In genomic region chr17:79784353-79785016, GRCh38 we compare ENCODE assay signal across 21 cellular contexts. TPM values are rescaled to one million over a fixed set of nuclear protein-coding genes. Genes with fewer than 3 reads are reported as not detected.
DNase-seq lines count a peak whose midpoint lies in the region; ATAC-seq, FAIRE-seq and TF ChIP-seq lines count a peak whose summit lies in the region.
"Had no signal": no experiment of that assay in that cellular context is flagged by ENCODE, and none has a peak within 500 bp of the region (broad histone marks: within the 10 kb centered on the region; RNA-seq: fewer than 3 reads in every experiment).

No MANE protein-coding gene starts in this region.

- FAIRE-seq in K562 (lab: Jason Lieb, UNC): no peak
- FAIRE-seq: GM12878 had no signal

- no peaks in the 10 kb centered on the region for H3K27me3 ChIP-seq in K562 (ENCODE audit: control insufficient read depth in 2 of 2, insufficient read depth in 2 of 2, low read length in 2 of 2)
- H3K27me3 ChIP-seq in osteoblast (ENCODE audit: insufficient read depth, low read length): peaks cover 19% of the 10 kb centered on the region
- peaks cover 29% of the 10 kb centered on the region for H3K27me3 ChIP-seq in GM23248 (replicated peaks; ENCODE audit: insufficient read depth)

- no peak for TF ChIP-seq EP300 in K562 (IDR thresholded peaks at IDR 0.05; ENCODE audit: low read length)

- intact Hi-C loops in K562 (cut with micrococcal nuclease): loop anchor here (5.0 kb wide), 1 partner anchor 37 kb away; no protein-coding TSS in a partner anchor

- no peak overlapping the region for H3K27ac ChIP-seq in HEK293 (ENCODE audit: extremely low read depth, low read depth, low read length)
- H3K27ac ChIP-seq in K562 (ENCODE audit: extremely low read depth, low read depth, low read length): no peak overlapping the region
- H3K27ac ChIP-seq in osteoblast (ENCODE audit: low read depth, low read length): no peak overlapping the region
- no peak overlapping the region for H3K27ac ChIP-seq in GM23248
- H3K27ac ChIP-seq: BLaER1 treated with 17β-estradiol and CSF1 and Interleukin-3, amounts not matched to agents 10 nM and 100 nM had no signal

- no peaks in the 10 kb centered on the region for H3F3A ChIP-seq in GM23248 (ENCODE audit: insufficient read depth)

- H3K4me3 ChIP-seq in HEK293 (ENCODE audit: low read depth, low read length): no peak overlapping the region
- H3K4me3 ChIP-seq in K562: no peak overlapping the region
- no peak overlapping the region for H3K4me3 ChIP-seq in osteoblast (ENCODE audit: insufficient read depth, low read length)
- H3K4me3 ChIP-seq in GM23248: no peak overlapping the region
- H3K4me3 ChIP-seq: BLaER1 treated with 17β-estradiol and CSF1 and Interleukin-3, amounts not matched to agents 10 nM and 100 nM; GM12878; GM23338 had no signal

- H3K4me2 ChIP-seq in K562 (ENCODE audit: insufficient read depth, low read length): no peak overlapping the region
- no peak overlapping the region for H3K4me2 ChIP-seq in osteoblast (ENCODE audit: insufficient read depth, low read length)
- H3K4me2 ChIP-seq in GM23248 (ENCODE audit: unreplicated experiment): no peak overlapping the region
- H3K4me2 ChIP-seq: BLaER1 treated with 17β-estradiol and CSF1 and Interleukin-3, amounts not matched to agents 10 nM and 100 nM; GM23338 had no signal

- no peak overlapping the region for H3K27ac Mint-ChIP-seq in glutamatergic neuron (ENCODE audit: unreplicated experiment)
- H3K27ac Mint-ChIP-seq: B cell; CD8-positive, alpha-beta memory T cell; GM23338 had no signal

- peaks cover 2% of the 10 kb centered on the region for H3K4me1 ChIP-seq in HEK293 (ENCODE audit: control insufficient read depth, insufficient read depth, low read length)
- H3K4me1 ChIP-seq in K562 (replicated peaks in 1 of 2; ENCODE audit: control insufficient read depth in 2 of 2, insufficient read depth in 2 of 2, low read length in 2 of 2): peaks cover 6 to 32% of the 10 kb centered on the region in 2 experiments; a peak in 4 of 5 replicates
- H3K4me1 ChIP-seq in osteoblast (ENCODE audit: insufficient read depth, low read length): no peaks in the 10 kb centered on the region
- H3K4me1 ChIP-seq in GM23248 (ENCODE audit: insufficient read depth): no peaks in the 10 kb centered on the region

- ATAC-seq in K562: no peak
- ATAC-seq: GM12878, GM23338, HCT116 had no signal

- H3K36me3 Mint-ChIP-seq in glutamatergic neuron (ENCODE audit: unreplicated experiment): peaks cover 9% of the 10 kb centered on the region

- TF ChIP-seq CTCF in HEK293 (tag by site-specific recombination; IDR thresholded peaks at IDR 0.05) (no peak), K562 (IDR thresholded peaks at IDR 0.05 in 2 of 3, conservative IDR thresholded peaks at IDR 0.05 in 1 of 3; ENCODE audit: insufficient read depth in 2 of 3, low read depth in 1 of 3, low read length in 3 of 3) (no peak), glutamatergic neuron (IDR thresholded peaks at IDR 0.05; ENCODE audit: partially characterized antibody, unreplicated experiment) (no peak), osteoblast (IDR thresholded peaks at IDR 0.05; ENCODE audit: extremely low read depth, low read depth, low read length) (no peak)

- H3K9me3 Mint-ChIP-seq in glutamatergic neuron (ENCODE audit: unreplicated experiment): peaks cover 12% of the 10 kb centered on the region
- H3K9me3 Mint-ChIP-seq: GM23338 had no signal

- no peak for TF ChIP-seq POLR2A in K562 (conservative IDR thresholded peaks at IDR 0.05)

- no TSS peak for BruUV-seq in K562 (replicated peaks; lab: Mats Ljungman, UMichigan)

- 92% methylated on average over 28 of the region's 31 CpGs for WGBS in K562 (ENCODE audit: insufficient coverage, low coverage, missing lambda C conversion rate)
- 92 to 93% methylated on average over 14 to 29 of the region's 31 CpGs for WGBS in GM23248 (ENCODE audit: low coverage in 1 of 2, low lambda C conversion rate in 2 of 2, missing lambda C conversion rate in 2 of 2), 2 experiments

- POLR2A ChIA-PET in HEK293 (lab: Yijun Ruan, JAX) (interaction anchor here (0.5 to 1.3 kb wide), 2 partner anchors 39 to 54 kb away, joined by 3 to 4 read pairs; partner anchors contain the start of gene CBX4), K562 (lab: Yijun Ruan, JAX) (interaction anchor here (1.1 to 2.1 kb wide), 4 partner anchors 9 to 155 kb away, joined by 4 to 6 read pairs (median 4); partner anchors contain the start of gene CBX8)

- no peaks in the 10 kb centered on the region for H3K9me2 ChIP-seq in GM23248 (ENCODE audit: insufficient read depth)

- H3K4me3 Mint-ChIP-seq in glutamatergic neuron (ENCODE audit: unreplicated experiment): no peak overlapping the region
- H3K4me3 Mint-ChIP-seq: B cell; CD8-positive, alpha-beta memory T cell; GM23338 had no signal

- H4K20me1 ChIP-seq in K562 (replicated peaks; ENCODE audit: control insufficient read depth, insufficient read depth, low read length): no peaks in the 10 kb centered on the region
- H4K20me1 ChIP-seq in osteoblast (ENCODE audit: insufficient read depth, low read length): no peaks in the 10 kb centered on the region
- no peaks in the 10 kb centered on the region for H4K20me1 ChIP-seq in GM23248 (ENCODE audit: insufficient read depth)

- peaks cover 6% of the 10 kb centered on the region; the same call in 1 of the 3 replicates for H3K79me2 ChIP-seq in K562 (ENCODE audit: control insufficient read depth, insufficient read depth, low read length)
- H3K79me2 ChIP-seq in osteoblast (ENCODE audit: insufficient read depth, low read length): no peaks in the 10 kb centered on the region
- no peaks in the 10 kb centered on the region for H3K79me2 ChIP-seq in GM23248 (ENCODE audit: insufficient read depth)

- peaks cover 14 to 64% of the 10 kb centered on the region in 2 experiments; a peak in 2 of 3 replicates for H3K36me3 ChIP-seq in HEK293 (ENCODE audit: control insufficient read depth in 2 of 2, insufficient read depth in 1 of 2, low read length in 2 of 2)
- peaks cover 57% of the 10 kb centered on the region for H3K36me3 ChIP-seq in K562 (ENCODE audit: control insufficient read depth, insufficient read depth, low read length)
- H3K36me3 ChIP-seq in osteoblast (ENCODE audit: insufficient read depth, low read length): no peaks in the 10 kb centered on the region
- H3K36me3 ChIP-seq in GM23248 (ENCODE audit: low read depth): no peaks in the 10 kb centered on the region

- no peak overlapping the region for H3K9ac ChIP-seq in K562 (ENCODE audit: insufficient read depth in 1 of 2, low read depth in 2 of 2, low read length in 2 of 2)
- H3K9ac ChIP-seq in GM23248: no peak overlapping the region
- H3K9ac ChIP-seq: BLaER1 treated with 17β-estradiol and CSF1 and Interleukin-3, amounts not matched to agents 10 nM and 100 nM had no signal

- no peaks in the 10 kb centered on the region for H3K9me1 ChIP-seq in K562 (ENCODE audit: control insufficient read depth, insufficient read depth, low read length)

- CTCF ChIA-PET in HEK293 (lab: Yijun Ruan, JAX) (interaction anchor here (0.9 to 1.7 kb wide), 2 partner anchors 28 to 39 kb away, joined by 3 to 4 read pairs; no protein-coding TSS in a partner anchor), K562 (lab: Yijun Ruan, JAX; ENCODE audit: low intra/inter-chr PET ratio) (interaction anchor here (0.6 kb wide), 1 partner anchor 140 kb away, joined by 3 read pairs; no protein-coding TSS in a partner anchor)

- H2AFZ ChIP-seq in K562 (ENCODE audit: low read depth, low read length): no peak overlapping the region
- H2AFZ ChIP-seq in osteoblast (ENCODE audit: low read length): no peak overlapping the region
- no peak overlapping the region for H2AFZ ChIP-seq in GM23248
- H2AFZ ChIP-seq: GM23338 had no signal

- peaks cover 25% of the 10 kb centered on the region for H3K27me3 Mint-ChIP-seq in glutamatergic neuron (ENCODE audit: unreplicated experiment)

- DNase-seq in K562 (ENCODE audit: extremely low read depth in 1 of 4, low spot score in 3 of 4) (no peak), glutamatergic neuron (peak; percentile 8), osteoblast (ENCODE audit: insufficient read length, low spot score, missing footprints) (peak; percentile 47), KG1 (lab: John Stamatoyannopoulos, UW) (no peak), GM23248 (no peak), NCI-H510A treated with DMSO at 0.1 percent for 48 hours (lab: John Stamatoyannopoulos, UW) (no peak)
- DNase-seq: CD8-positive, alpha-beta memory T cell; COR-L47; DMS 273 treated with DMSO at 0.1 percent for 48 hours; DMS53; DND-41; EL had no signal

- peaks cover 30% of the 10 kb centered on the region for H3K4me1 Mint-ChIP-seq in glutamatergic neuron (ENCODE audit: low read depth, unreplicated experiment)

- H3K9me3 ChIP-seq in HEK293 (ENCODE audit: control insufficient read depth, insufficient read depth, low read depth, low read length): no peaks in the 10 kb centered on the region
- H3K9me3 ChIP-seq in K562 (replicated peaks; ENCODE audit: control insufficient read depth, insufficient read depth, low read depth, low read length): no peaks in the 10 kb centered on the region
- H3K9me3 ChIP-seq in osteoblast (ENCODE audit: low read depth, low read length): no peaks in the 10 kb centered on the region
- H3K9me3 ChIP-seq in GM23248 (ENCODE audit: low read depth): no peaks in the 10 kb centered on the region
- H3K9me3 ChIP-seq: BLaER1 treated with 17β-estradiol and CSF1 and Interleukin-3, amounts not matched to agents 10 nM and 100 nM had no signal

- in situ Hi-C loops in K562 (cut with MboI): no loop called here
- in situ Hi-C loops in GM23248 (cut with MboI): loop anchor here (10.0 kb wide), 1 partner anchor 210 kb away; no protein-coding TSS in a partner anchor

- no peak for TF ChIP-seq RAD21 in K562 (CRISPR knock-in tag; conservative IDR thresholded peaks at IDR 0.05 in 1 of 2, IDR thresholded peaks at IDR 0.05 in 1 of 2)

RNA-seq across cellular contexts. Expression of gene CBX2, which starts 6.5 kb away (rescaled TPM):
- 20.1 and 55.7 TPM in 2 replicates for total RNA-seq in K562 (2011; cell fraction: chromatin; rRNA removed; ENCODE audit: low replicate concordance)
- total RNA-seq in K562 (2011; cell fraction: nucleolus; rRNA removed): 37.1 and 52.4 TPM in 2 replicates
- 27.8 and 34.1 TPM in 2 replicates for total RNA-seq in K562 (2011; cell fraction: nucleoplasm; rRNA removed)
- total RNA-seq in K562 (2014; rRNA removed) (18.2 and 23.6 TPM in 2 replicates), K562 (2014; rRNA removed; fragmentation: Illumina TruSeq; extraction: Trizol) (6.9 and 8.4 TPM in 2 replicates), K562 (2015; rRNA removed; fragmentation: Illumina TruSeq; extraction: Trizol) (16.5 and 18.1 TPM in 2 replicates), K562 (2021) (26.9 and 28.5 TPM in 2 replicates), glutamatergic neuron (ENCODE audit: unreplicated experiment) (78.8 TPM), osteoblast (0.88 and 1.1 TPM in 2 replicates)
- polyA plus RNA-seq in K562 (2011; rRNA removed) (13.9 and 18.3 TPM in 2 replicates), K562 (2014; fragmentation: Illumina TruSeq; extraction: Trizol) (13.9 and 16.9 TPM in 2 replicates), K562 (2014; fragmentation: Nextera tagmentation; extraction: Ambion mirVana) (1 to 10 TPM in 1 of 2 experiments, under 1 TPM in 1; 0.66 to 1.0 TPM), K562 (2014; rRNA removed) (17.4 and 18.4 TPM in 2 replicates), GM23248 (2016; fragmentation: Nextera tagmentation; extraction: Ambion mirVana) (0.13 and 0.23 TPM in 2 replicates)
- polyA plus RNA-seq in K562 (2011; cell fraction: cytosol; rRNA removed): 17.2 and 30.0 TPM in 2 replicates
- 35.0 and 55.5 TPM in 2 replicates for polyA plus RNA-seq in K562 (2011; cell fraction: nucleus; rRNA removed)
- 13.0 and 18.6 TPM in 2 replicates for polyA plus RNA-seq in K562 (2012)
- 10.0 and 14.9 TPM in 2 replicates for polyA minus RNA-seq in K562 (2011; rRNA and poly(A)+ RNA removed)
- 20.6 and 24.0 TPM in 2 replicates for polyA minus RNA-seq in K562 (2011; cell fraction: cytosol; rRNA and poly(A)+ RNA removed)
- 18.0 and 19.1 TPM in 2 replicates for polyA minus RNA-seq in K562 (2011; cell fraction: nucleus; rRNA and poly(A)+ RNA removed)
- total RNA-seq in GM23248 (2014; rRNA removed; shearing (Covaris generic)): 0.11 and 0.13 TPM in 2 replicates

RNA-seq across cellular contexts. Expression of gene CBX8, which starts 12.4 kb away (rescaled TPM):
- total RNA-seq in K562 (2011; cell fraction: chromatin; rRNA removed; ENCODE audit: low replicate concordance): 2.1 and 2.7 TPM in 2 replicates
- total RNA-seq in K562 (2011; cell fraction: nucleolus; rRNA removed): 2.3 and 2.9 TPM in 2 replicates
- total RNA-seq in K562 (2011; cell fraction: nucleoplasm; rRNA removed): 2.0 and 2.7 TPM in 2 replicates
- total RNA-seq in K562 (2014; rRNA removed) (4.9 and 7.1 TPM in 2 replicates), K562 (2014; rRNA removed; fragmentation: Illumina TruSeq; extraction: Trizol) (1.8 and 1.9 TPM in 2 replicates), K562 (2015; rRNA removed; fragmentation: Illumina TruSeq; extraction: Trizol) (6.6 and 6.7 TPM in 2 replicates), K562 (2021) (11.9 and 12.0 TPM in 2 replicates), glutamatergic neuron (ENCODE audit: unreplicated experiment) (13.8 TPM), osteoblast (2.4 and 3.3 TPM in 2 replicates)
- polyA plus RNA-seq in K562 (2011; rRNA removed) (0.52 and 0.72 TPM in 2 replicates), K562 (2014; fragmentation: Illumina TruSeq; extraction: Trizol) (2.6 and 3.4 TPM in 2 replicates), K562 (2014; fragmentation: Nextera tagmentation; extraction: Ambion mirVana) (under 1 TPM; 0.08 to 0.21 TPM), K562 (2014; rRNA removed) (4.7 and 6.7 TPM in 2 replicates), GM23248 (2016; fragmentation: Nextera tagmentation; extraction: Ambion mirVana) (5.9 and 6.4 TPM in 2 replicates)
- polyA plus RNA-seq in K562 (2011; cell fraction: cytosol; rRNA removed): 0.80 and 1.1 TPM in 2 replicates
- polyA plus RNA-seq in K562 (2011; cell fraction: nucleus; rRNA removed): 2.4 and 2.6 TPM in 2 replicates
- 5.7 and 8.8 TPM in 2 replicates for polyA plus RNA-seq in K562 (2012)
- polyA minus RNA-seq in K562 (2011; rRNA and poly(A)+ RNA removed): 0.45 and 0.56 TPM in 2 replicates
- 0.86 and 2.7 TPM in 2 replicates for polyA minus RNA-seq in K562 (2011; cell fraction: cytosol; rRNA and poly(A)+ RNA removed)
- 0.67 and 2.1 TPM in 2 replicates for polyA minus RNA-seq in K562 (2011; cell fraction: nucleus; rRNA and poly(A)+ RNA removed)
- 2.7 and 3.9 TPM in 2 replicates for total RNA-seq in GM23248 (2014; rRNA removed; shearing (Covaris generic))

RNA-seq across cellular contexts. Expression of gene ENPP7, which starts 53.7 kb away (rescaled TPM):
- total RNA-seq in K562 (2011; cell fraction: chromatin; rRNA removed; ENCODE audit: low replicate concordance): not detected in 2 replicates
- total RNA-seq in K562 (2011; cell fraction: nucleolus; rRNA removed): not detected in 2 replicates
- not detected in 2 replicates for total RNA-seq in K562 (2011; cell fraction: nucleoplasm; rRNA removed)
- total RNA-seq in K562 (2014; rRNA removed): not detected in 2 replicates
- total RNA-seq in K562 (2014; rRNA removed; fragmentation: Illumina TruSeq; extraction: Trizol): not detected in 2 replicates
- total RNA-seq in K562 (2015; rRNA removed; fragmentation: Illumina TruSeq; extraction: Trizol): not detected in 2 replicates
- total RNA-seq in K562 (2021): not detected in 2 replicates
- polyA plus RNA-seq in K562 (2011; rRNA removed): not detected in 2 replicates
- polyA plus RNA-seq in K562 (2011; cell fraction: cytosol; rRNA removed): not detected in 2 replicates
- not detected in 2 replicates for polyA plus RNA-seq in K562 (2011; cell fraction: nucleus; rRNA removed)
- not detected in 2 replicates for polyA plus RNA-seq in K562 (2012)
- polyA plus RNA-seq in K562 (2014; fragmentation: Illumina TruSeq; extraction: Trizol): not detected in 2 replicates
- polyA plus RNA-seq in K562 (2014; fragmentation: Nextera tagmentation; extraction: Ambion mirVana): not detected
- polyA plus RNA-seq in K562 (2014; rRNA removed): not detected in 2 replicates
- polyA minus RNA-seq in K562 (2011; rRNA and poly(A)+ RNA removed): not detected in 2 replicates
- not detected in 2 replicates for polyA minus RNA-seq in K562 (2011; cell fraction: cytosol; rRNA and poly(A)+ RNA removed)
- polyA minus RNA-seq in K562 (2011; cell fraction: nucleus; rRNA and poly(A)+ RNA removed): not detected in 2 replicates
- not detected for total RNA-seq in glutamatergic neuron (ENCODE audit: unreplicated experiment)
- total RNA-seq in osteoblast: not detected in 2 replicates
- total RNA-seq in GM23248 (2014; rRNA removed; shearing (Covaris generic)): not detected in 2 replicates
- polyA plus RNA-seq in GM23248 (2016; fragmentation: Nextera tagmentation; extraction: Ambion mirVana): not detected in 2 replicates
- total RNA-seq: A172, G401, GM23338, H7 had no signal
- polyA plus RNA-seq: GM23338 had no signal

RNA-seq across cellular contexts. Expression of gene CBX4, which starts 54.8 kb away (rescaled TPM):
- total RNA-seq in K562 (2011; cell fraction: chromatin; rRNA removed; ENCODE audit: low replicate concordance): 13.6 and 28.0 TPM in 2 replicates
- total RNA-seq in K562 (2011; cell fraction: nucleolus; rRNA removed): 26.3 and 29.6 TPM in 2 replicates
- 11.0 and 15.7 TPM in 2 replicates for total RNA-seq in K562 (2011; cell fraction: nucleoplasm; rRNA removed)
- 42.3 and 42.4 TPM in 2 replicates for total RNA-seq in K562 (2014; rRNA removed)
- 4.4 and 4.7 TPM in 2 replicates for total RNA-seq in K562 (2014; rRNA removed; fragmentation: Illumina TruSeq; extraction: Trizol)
- total RNA-seq in K562 (2015; rRNA removed; fragmentation: Illumina TruSeq; extraction: Trizol): 13.5 and 14.7 TPM in 2 replicates
- 48.5 and 50.5 TPM in 2 replicates for total RNA-seq in K562 (2021)
- 7.8 and 13.5 TPM in 2 replicates for polyA plus RNA-seq in K562 (2011; rRNA removed)
- 12.6 and 29.1 TPM in 2 replicates for polyA plus RNA-seq in K562 (2011; cell fraction: cytosol; rRNA removed)
- 23.9 and 38.8 TPM in 2 replicates for polyA plus RNA-seq in K562 (2011; cell fraction: nucleus; rRNA removed)
- polyA plus RNA-seq in K562 (2012): 22.9 and 60.2 TPM in 2 replicates
- 10.0 and 16.4 TPM in 2 replicates for polyA plus RNA-seq in K562 (2014; fragmentation: Illumina TruSeq; extraction: Trizol)
- polyA plus RNA-seq in K562 (2014; fragmentation: Nextera tagmentation; extraction: Ambion mirVana): 1 to 10 TPM in 1 of 2 experiments, under 1 TPM in 1; 0.98 to 1.1 TPM
- 34.8 and 40.7 TPM in 2 replicates for polyA plus RNA-seq in K562 (2014; rRNA removed)
- 7.2 and 7.6 TPM in 2 replicates for polyA minus RNA-seq in K562 (2011; rRNA and poly(A)+ RNA removed)
- 18.7 and 24.1 TPM in 2 replicates for polyA minus RNA-seq in K562 (2011; cell fraction: cytosol; rRNA and poly(A)+ RNA removed)
- 12.4 and 16.4 TPM in 2 replicates for polyA minus RNA-seq in K562 (2011; cell fraction: nucleus; rRNA and poly(A)+ RNA removed)
- total RNA-seq in glutamatergic neuron (ENCODE audit: unreplicated experiment): 19.3 TPM
- total RNA-seq in osteoblast: 17.1 and 22.1 TPM in 2 replicates
- 11.4 and 18.9 TPM in 2 replicates for total RNA-seq in GM23248 (2014; rRNA removed; shearing (Covaris generic))
- 1.2 and 1.4 TPM in 2 replicates for polyA plus RNA-seq in GM23248 (2016; fragmentation: Nextera tagmentation; extraction: Ambion mirVana)

Comparison
In these comparisons a context has a peak if more than half of its experiments do, and no peak if none do; other contexts are left out.
1. DNase-seq: peak in glutamatergic neuron (single experiment) and osteoblast (single experiment); none in K562 (0 of 4), KG1 (single experiment), GM23248 (single experiment) and NCI-H510A treated with DMSO at 0.1 percent for 48 hours (single experiment).